Comparison of ENCODE assay signal across 22 cellular contexts in genomic region chr1:164693564-164694359, GRCh38.
DNase-seq lines count a peak whose midpoint lies in the region; ATAC-seq and TF ChIP-seq lines count a peak whose summit lies in the region.
"Had no signal": no experiment of that assay in that cellular context is flagged by ENCODE, and none has a peak within 500 bp of the region (broad histone marks: within the 10 kb centered on the region; RNA-seq: fewer than 3 reads in every experiment).

No MANE protein-coding gene starts in this region.

- ATAC-seq in body of pancreas (peak; percentile 77), GM18907 (IDR thresholded peaks at IDR 0.05; ENCODE audit: unreplicated experiment) (no peak), GM18861 (IDR thresholded peaks at IDR 0.05; ENCODE audit: unreplicated experiment) (no peak), Right ventricle myocardium superior (ENCODE audit: poor library complexity) (no peak)

- peaks cover 10% of the 10 kb centered on the region for H3K79me2 ChIP-seq in parathyroid adenoma

- no peak overlapping the region for H3K4me2 ChIP-seq in parathyroid adenoma (ENCODE audit: low read length)

- no peaks in the 10 kb centered on the region for H3K27me3 ChIP-seq in body of pancreas
- no peaks in the 10 kb centered on the region for H3K27me3 ChIP-seq in parathyroid adenoma (ENCODE audit: control insufficient read depth, insufficient read depth, low read length)

- no peak overlapping the region for H2AFZ ChIP-seq in parathyroid adenoma

- H3K4me1 ChIP-seq in body of pancreas: peaks cover 45% of the 10 kb centered on the region
- peaks cover 7% of the 10 kb centered on the region for H3K4me1 ChIP-seq in parathyroid adenoma

- no peak for TF ChIP-seq CTCF in body of pancreas (IDR thresholded peaks at IDR 0.05)
- TF ChIP-seq CTCF in parathyroid adenoma (IDR thresholded peaks at IDR 0.05): no peak

- peak; percentile 22 to 39 for DNase-seq in NOMO-1 (lab: John Stamatoyannopoulos, UW; ENCODE audit: unreplicated experiment in 2 of 2)
- no peak for DNase-seq in NOMO-1 treated with dmso at 0.1 percent for 144 hours (lab: John Stamatoyannopoulos, UW; ENCODE audit: unreplicated experiment)
- peak in 2 of 4 donors; percentile 50 to 51 for DNase-seq in body of pancreas
- no peak for DNase-seq in Right ventricle myocardium superior
- DNase-seq: 8988T; ACHN; BE2C; CD8-positive, alpha-beta memory T cell; DMS 273 treated with DMSO at 0.1 percent for 48 hours; DMS79 treated with DMSO at 0.1 percent for 48 hours; GF-D8; Kasumi-1; NCI-H1417; NCI-H1694; NCI-H2029 treated with DMSO at 0.1 percent for 48 hours; NCI-H2227 treated with DMSO at 0.1 percent for 48 hours; NCI-H69; RPMI8226; SHP77 had no signal

- TF ChIP-seq POLR2A in body of pancreas (IDR thresholded peaks at IDR 0.05): no peak

- H3K27ac ChIP-seq in body of pancreas (peak overlapping the region; percentile 6 to 51 (median 40)), parathyroid adenoma (peak overlapping the region; percentile 51)

- WGBS in body of pancreas, 2 donors: 36 to 50% methylated on average over 4 of the region's 4 CpGs

- H3K36me3 ChIP-seq in body of pancreas (replicated peaks in 1 of 2; ENCODE audit: insufficient read depth in 1 of 2, low read depth in 2 of 2) (no peaks in the 10 kb centered on the region), parathyroid adenoma (ENCODE audit: control insufficient read depth, insufficient read depth, low read length) (no peaks in the 10 kb centered on the region)
- H3K36me3 ChIP-seq: BE2C had no signal

- no peaks in the 10 kb centered on the region for H3K9me3 ChIP-seq in body of pancreas
- H3K9me3 ChIP-seq in parathyroid adenoma (ENCODE audit: control insufficient read depth, low read length): no peaks in the 10 kb centered on the region
- H3K9me3 ChIP-seq: BE2C had no signal

- no peak overlapping the region for H3K9ac ChIP-seq in parathyroid adenoma

- intact Hi-C loops in body of pancreas (cut with DNase I): no loop called here
- intact Hi-C loops in Right ventricle myocardium superior (cut with DNase I): no loop called here

- no peak overlapping the region for H3K4me3 ChIP-seq in body of pancreas
- no peak overlapping the region for H3K4me3 ChIP-seq in parathyroid adenoma (ENCODE audit: low read depth, low read length)

Comparison
In these comparisons a context has a peak if more than half of its experiments do, and no peak if none do; other contexts are left out.
1. DNase-seq: peak in NOMO-1 (2 of 2); none in NOMO-1 treated with dmso at 0.1 percent for 144 hours (single experiment) and Right ventricle myocardium superior (single experiment).